Comparison of ENCODE assay signal across 25 cellular contexts in the genomic region with DNA sequence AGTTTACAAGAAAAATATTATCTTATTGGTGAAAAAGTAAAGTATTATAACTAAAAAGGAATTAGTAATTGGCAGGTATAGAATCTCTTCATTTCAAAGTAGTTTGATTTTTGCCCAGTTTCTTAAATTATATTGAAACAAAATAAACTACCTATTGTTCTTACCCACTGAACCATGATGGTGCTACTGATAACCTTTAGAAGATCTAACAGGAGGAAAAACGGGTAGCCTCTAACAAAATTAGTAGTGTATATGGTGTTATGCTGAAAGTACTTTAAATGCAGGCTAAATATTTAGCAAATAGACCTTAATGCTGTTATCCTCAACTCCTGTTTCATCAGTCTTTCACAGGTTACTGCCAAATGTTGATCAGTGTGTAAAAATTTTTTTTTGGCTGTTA. TPM values are rescaled to one million over a fixed set of nuclear protein-coding genes. Genes with fewer than 3 reads are reported as not detected.
DNase-seq lines count a peak whose midpoint lies in the region; ATAC-seq, FAIRE-seq and TF ChIP-seq lines count a peak whose summit lies in the region.
"Had no signal": no experiment of that assay in that cellular context is flagged by ENCODE, and none has a peak within 500 bp of the region (broad histone marks: within the 10 kb centered on the region; RNA-seq: fewer than 3 reads in every experiment).

No MANE protein-coding gene starts in this region.

- FAIRE-seq in colon (lab: Jason Lieb, UNC), result peak; percentile 5
- FAIRE-seq: GM19239 had no signal

- TF ChIP-seq CTCF in DOHH2 (IDR thresholded peaks at IDR 0.05; ENCODE audit: low read depth, low read length, poor library complexity, severe bottlenecking) (no peak), vagina (IDR thresholded peaks at IDR 0.05) (no peak)

- H3K4me3 ChIP-seq in DOHH2 (ENCODE audit: low read length) (peak overlapping the region; percentile 20; the same call in 1 of the 2 replicates), vagina (no peak overlapping the region)
- H3K4me3 ChIP-seq: BLaER1, GM23248, PC-9, SJSA1 had no signal

- H3K9me2 ChIP-seq in DOHH2 (replicated peaks; ENCODE audit: control insufficient read depth, low read length), result no peaks in the 10 kb centered on the region

- ATAC-seq in GM18868 (IDR thresholded peaks at IDR 0.05; ENCODE audit: unreplicated experiment), result peak; percentile 67
- peak; percentile 71 for ATAC-seq in HG03442 (IDR thresholded peaks at IDR 0.05; ENCODE audit: unreplicated experiment)
- no peak for ATAC-seq in HG03521 (IDR thresholded peaks at IDR 0.05; ENCODE audit: unreplicated experiment)
- ATAC-seq: Right ventricle myocardium inferior had no signal

- DNase-seq in vagina (ENCODE audit: extremely low spot score in 2 of 2) (no peak), NCI-H2107 (lab: John Stamatoyannopoulos, UW) (no peak)
- DNase-seq: CD4-positive, CD25-positive, alpha-beta regulatory T cell; DMS153; GM23248; H7; NCI-H1092; NCI-H1436; NCI-H1930; NCI-H226; NCI-H510A treated with DMSO at 0.1 percent for 48 hours; NCI-H82; NK-92 treated with Interleukin-12 subunit alpha and Interleukin-12 subunit beta, amount 100 ng/mL, for 24 hours; PC-9 had no signal

- peaks cover 13% of the 10 kb centered on the region for H3K36me3 ChIP-seq in DOHH2 (ENCODE audit: control insufficient read depth, low read length)
- no peaks in the 10 kb centered on the region for H3K36me3 ChIP-seq in vagina

- peaks cover 38% of the 10 kb centered on the region for H3K79me2 ChIP-seq in DOHH2 (ENCODE audit: control insufficient read depth, low read length)

- no peak for TF ChIP-seq POLR2A in vagina (IDR thresholded peaks at IDR 0.05)

- no peaks in the 10 kb centered on the region for H4K20me1 ChIP-seq in DOHH2 (ENCODE audit: control insufficient read depth, insufficient read depth, low read depth, low read length)
- H4K20me1 ChIP-seq: BLaER1 had no signal

- H3K27ac ChIP-seq in DOHH2 (ENCODE audit: low read depth, low read length) (no peak overlapping the region), vagina (no peak overlapping the region)
- H3K27ac ChIP-seq: BLaER1, GM23248, HL-60, KMS-11, PC-9, SJSA1 had no signal

- H3K4me2 ChIP-seq in DOHH2 (ENCODE audit: low read length), result peak overlapping the region; percentile 39
- H3K4me2 ChIP-seq: BLaER1, KMS-11, PC-9 had no signal

- H3K9me3 ChIP-seq in DOHH2 (ENCODE audit: control insufficient read depth, insufficient read depth, low read length), result peaks cover 2% of the 10 kb centered on the region; the same call in 1 of the 2 replicates
- no peaks in the 10 kb centered on the region for H3K9me3 ChIP-seq in vagina
- H3K9me3 ChIP-seq: SJSA1 had no signal

- intact Hi-C loops in vagina (cut with DNase I), result no loop called here

- peaks cover 15% of the 10 kb centered on the region for H3K4me1 ChIP-seq in DOHH2 (ENCODE audit: control insufficient read depth, low read length)
- H3K4me1 ChIP-seq in vagina, result no peaks in the 10 kb centered on the region
- H3K4me1 ChIP-seq: SJSA1 had no signal

- no peaks in the 10 kb centered on the region for H3K27me3 ChIP-seq in DOHH2 (ENCODE audit: control insufficient read depth, low read length)
- H3K27me3 ChIP-seq in vagina, result no peaks in the 10 kb centered on the region
- H3K27me3 ChIP-seq: BLaER1, SJSA1 had no signal

- no peaks in the 10 kb centered on the region for H3F3A ChIP-seq in DOHH2 (ENCODE audit: control insufficient read depth, insufficient read depth)

RNA-seq across cellular contexts. Expression of a gene that starts 19.1 kb away (rescaled TPM):
- 16.0 TPM for total RNA-seq in vagina
